Comparison of ENCODE assay signal across 8 cellular contexts in genomic region chr12:108514973-108515814, GRCh38. TPM values are rescaled to one million over a fixed set of nuclear protein-coding genes. Genes with fewer than 3 reads are reported as not detected.
A peak's percentile ranks its signal among the peaks of the same experiment; 100 is the strongest.
DNase-seq lines count a peak whose midpoint lies in the region; ATAC-seq and TF ChIP-seq lines count a peak whose summit lies in the region.

Gene FICD, plus strand, starts transcription at chr12:108515277. Its CDS starts 1,696 bp downstream, at chr12:108516973.

- intact Hi-C loops in esophagus muscularis mucosa (cut with DNase I), result loop anchor here (5.0 kb wide), 2 partner anchors 323 to 523 kb away; no protein-coding TSS in a partner anchor

- WGBS in esophagus muscularis mucosa, result under 1% methylated on average over 35 of the region's 67 CpGs

- ATAC-seq in DND-41 (ENCODE audit: insufficient read depth, low read depth) (peak; percentile 90), GM21825 (IDR thresholded peaks at IDR 0.05; ENCODE audit: unreplicated experiment) (peak; percentile 82)

- TF ChIP-seq POLR2A in Peyer's patch (IDR thresholded peaks at IDR 0.05) (peak; percentile 27 to 34), esophagus muscularis mucosa (IDR thresholded peaks at IDR 0.05; ENCODE audit: low read depth) (no peak)

- H3K27me3 ChIP-seq in DND-41 (ENCODE audit: insufficient read depth, low read length, poor library complexity) (no peaks in the 10 kb centered on the region), Peyer's patch (no peaks in the 10 kb centered on the region), esophagus muscularis mucosa (no peaks in the 10 kb centered on the region), muscle layer of duodenum (ENCODE audit: low read depth, low read length) (no peaks in the 10 kb centered on the region)

- TF ChIP-seq CTCF in DND-41 (IDR thresholded peaks at IDR 0.05; ENCODE audit: borderline replicate concordance, extremely low read depth, low read length, poor library complexity, severe bottlenecking) (peak; percentile 25), Peyer's patch (IDR thresholded peaks at IDR 0.05) (no peak), esophagus muscularis mucosa (IDR thresholded peaks at IDR 0.05) (no peak)

- H3K79me2 ChIP-seq in DND-41 (ENCODE audit: insufficient read depth, low read length), result peaks cover 20% of the 10 kb centered on the region

- TF ChIP-seq EP300 in esophagus muscularis mucosa (IDR thresholded peaks at IDR 0.05), result no peak

- peak within 1 kb of the TSS; percentile 92 for H3K4me2 ChIP-seq in DND-41 (ENCODE audit: insufficient read depth, low read length)

- H3K27ac ChIP-seq in DND-41 (ENCODE audit: low read length) (peak within 1 kb of the TSS; percentile 84), KOPT-K1 (ENCODE audit: low read depth, low read length, poor library complexity, severe bottlenecking) (peak within 1 kb of the TSS; percentile 63), Peyer's patch (peak within 1 kb of the TSS; percentile 56 to 85 (median 79)), esophagus muscularis mucosa (replicated peaks in 1 of 4) (peak within 1 kb of the TSS; percentile 74 to 84 (median 78)), muscle layer of duodenum (ENCODE audit: low read length) (peak within 1 kb of the TSS; percentile 27)

- H3K9me3 ChIP-seq in DND-41 (ENCODE audit: insufficient read depth, low read length, severe bottlenecking), result no peaks in the 10 kb centered on the region
- H3K9me3 ChIP-seq in KOPT-K1 (ENCODE audit: insufficient read depth, low read length, poor library complexity, severe bottlenecking), result no peaks in the 10 kb centered on the region
- no peaks in the 10 kb centered on the region for H3K9me3 ChIP-seq in Peyer's patch
- no peaks in the 10 kb centered on the region for H3K9me3 ChIP-seq in esophagus muscularis mucosa
- no peaks in the 10 kb centered on the region for H3K9me3 ChIP-seq in muscle layer of duodenum (ENCODE audit: control insufficient read depth in 1 of 2, low read length in 2 of 2)

- H4K20me1 ChIP-seq in DND-41 (ENCODE audit: insufficient read depth, low read length), result peaks cover 17% of the 10 kb centered on the region

- peak within 1 kb of the TSS; percentile 94 for H2AFZ ChIP-seq in DND-41 (ENCODE audit: low read depth, low read length)

- H3K36me3 ChIP-seq in DND-41 (ENCODE audit: insufficient read depth, low read length), result peaks cover 34% of the 10 kb centered on the region
- H3K36me3 ChIP-seq in KOPT-K1 (ENCODE audit: insufficient read depth, low read length), result peaks cover 34% of the 10 kb centered on the region
- peaks cover 0 to 24% (median 0%) of the 10 kb centered on the region in 3 donors for H3K36me3 ChIP-seq in Peyer's patch
- peaks cover 15 to 37% (median 30%) of the 10 kb centered on the region in 4 donors for H3K36me3 ChIP-seq in esophagus muscularis mucosa
- peaks cover 14 to 22% of the 10 kb centered on the region in 2 donors for H3K36me3 ChIP-seq in muscle layer of duodenum (ENCODE audit: control insufficient read depth in 1 of 2, insufficient read depth in 2 of 2, low read length in 2 of 2)

- H3K4me1 ChIP-seq in DND-41 (ENCODE audit: insufficient read depth, low read length), result peaks cover 39% of the 10 kb centered on the region
- peaks cover 0 to 11% (median 7%) of the 10 kb centered on the region in 4 donors for H3K4me1 ChIP-seq in Peyer's patch
- H3K4me1 ChIP-seq in esophagus muscularis mucosa, result peaks cover 13 to 37% (median 26%) of the 10 kb centered on the region in 4 donors
- H3K4me1 ChIP-seq in muscle layer of duodenum (ENCODE audit: control insufficient read depth in 1 of 2, insufficient read depth in 2 of 2, low read length in 2 of 2), result peaks cover 10 to 16% of the 10 kb centered on the region in 2 donors

- H3K9ac ChIP-seq in DND-41 (ENCODE audit: low read depth, low read length), result peak within 1 kb of the TSS; percentile 76

- peak; percentile 100 for DNase-seq in DND-41
- DNase-seq in Peyer's patch, result peak; percentile 100
- peak; percentile 99 to 100 for DNase-seq in activated T-cell treated with anti-CD3 and anti-CD28 coated beads, Interleukin-2, amount 50 U/mL, for 48 hours
- DNase-seq in esophagus muscularis mucosa (ENCODE audit: extremely low spot score), result peak; percentile 100
- peak; percentile 99 for DNase-seq in stimulated activated CD8-positive, alpha-beta memory T cell treated with anti-CD3 and anti-CD28 coated beads, Interleukin-7, amount 100 ng/mL, for 24 hours (ENCODE audit: low read depth)

- H3K4me3 ChIP-seq in DND-41 (ENCODE audit: low read depth in 1 of 2, low read length in 2 of 2) (peak within 1 kb of the TSS; percentile 58 to 82), Peyer's patch (peak within 1 kb of the TSS; percentile 51 to 99 (median 91)), esophagus muscularis mucosa (peak within 1 kb of the TSS; percentile 74 to 94 (median 86)), muscle layer of duodenum (ENCODE audit: low read depth in 1 of 2, low read length in 2 of 2) (peak within 1 kb of the TSS; percentile 83 to 90)

RNA-seq across cellular contexts. Expression of gene FICD, which starts in this region (rescaled TPM):
- total RNA-seq in Peyer's patch, result 10 to 100 TPM in 2 of 4 donors, 1 to 10 TPM in 2; 4.1 to 11.6 (median 8.6) TPM
- total RNA-seq in esophagus muscularis mucosa, result 1 to 10 TPM; 5.6 to 7.2 (median 6.5) TPM

Comparison
In these comparisons a context has a peak if more than half of its experiments do, and no peak if none do; other contexts are left out.
1. Peak in every context shown above with its lines: DNase-seq, ATAC-seq, H3K4me3 ChIP-seq and H3K27ac ChIP-seq.
2. H3K27ac ChIP-seq: peak in every context shown above with its lines; median percentile 84 in DND-41; 79 in Peyer's patch; 78 in esophagus muscularis mucosa; 63 in KOPT-K1; 27 in muscle layer of duodenum.